In the genomic region with DNA sequence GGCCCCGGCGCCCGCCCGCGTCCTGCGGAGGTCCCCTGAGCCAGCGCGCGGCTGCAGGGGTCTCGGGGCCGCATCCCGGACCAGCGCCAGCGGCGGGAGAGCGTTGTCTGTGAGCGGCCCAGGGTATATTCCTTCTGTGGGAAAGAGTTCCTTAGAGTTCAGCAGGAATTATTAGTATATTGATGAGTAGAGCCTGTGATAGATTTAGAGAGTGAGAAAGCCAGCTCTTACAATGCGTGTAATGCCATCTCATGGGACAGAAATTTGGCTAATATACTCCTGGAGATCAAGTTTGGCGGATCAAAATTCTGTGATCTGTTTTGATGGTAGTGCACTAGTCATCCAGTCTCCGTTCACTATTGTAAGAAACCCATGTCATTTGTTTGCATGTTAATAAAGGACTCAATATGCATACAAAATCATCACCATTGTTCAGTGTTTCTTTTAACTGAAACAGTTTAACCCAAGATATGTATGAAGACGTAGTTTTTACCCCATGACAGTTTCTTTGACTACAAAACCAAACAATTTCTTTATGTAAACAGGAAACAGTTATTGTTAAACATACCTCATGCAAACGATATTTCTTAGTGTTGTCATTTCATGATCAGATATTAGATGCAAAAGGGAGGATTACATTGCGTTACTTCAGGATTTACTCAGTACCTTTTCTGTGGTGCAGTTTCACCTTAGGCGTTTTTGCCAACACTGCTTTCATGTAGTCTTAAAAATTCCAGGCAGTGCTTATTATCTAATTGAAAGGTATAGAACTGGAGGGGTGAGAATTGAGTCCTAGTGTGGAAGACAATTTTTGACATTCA, we compare ENCODE assay signal across 8 cellular contexts. TPM values are rescaled to one million over a fixed set of nuclear protein-coding genes. Genes with fewer than 3 reads are reported as not detected.
DNase-seq lines count a peak whose midpoint lies in the region; ATAC-seq and TF ChIP-seq lines count a peak whose summit lies in the region.

No MANE protein-coding gene starts in this region.

- CTCF ChIA-PET in WTC11 (lab: Charles Lee) = no interaction called here

- POLR2A ChIA-PET in WTC11 (lab: Charles Lee) = no interaction called here

- H3K4me1 ChIP-seq in iPS DF 6.9 (ENCODE audit: control insufficient read depth, insufficient read depth, low read length) = no peaks in the 10 kb centered on the region

- peak overlapping the region; percentile 74 for H3K4me3 Mint-ChIP-seq in WTC11
- H3K4me3 Mint-ChIP-seq in stimulated activated naive CD8-positive, alpha-beta T cell treated with anti-CD3 and anti-CD28 coated beads, Interleukin-15, amount 100 ng/mL, for 72 hours = peak overlapping the region; percentile 73 to 85

- no peaks in the 10 kb centered on the region for H3K36me3 Mint-ChIP-seq in WTC11

- WGBS in iPS DF 6.9 (ENCODE audit: insufficient coverage, insufficient read length) = no CpG with 5 or more reads among the region's 24 CpGs

- H3K27me3 ChIP-seq in iPS DF 6.9 (ENCODE audit: control insufficient read depth, insufficient read depth, low read length) = peaks cover 7% of the 10 kb centered on the region; the same call in 1 of the 2 replicates

- no peak overlapping the region for H3K27ac ChIP-seq in iPS DF 6.9 (ENCODE audit: low read length)

- H3K9me3 Mint-ChIP-seq in WTC11 = no peaks in the 10 kb centered on the region
- H3K9me3 Mint-ChIP-seq in stimulated activated naive CD8-positive, alpha-beta T cell treated with anti-CD3 and anti-CD28 coated beads, Interleukin-15, amount 100 ng/mL, for 72 hours = no peaks in the 10 kb centered on the region

- peaks cover 19% of the 10 kb centered on the region for H3K4me1 Mint-ChIP-seq in WTC11
- peaks cover 11% of the 10 kb centered on the region for H3K4me1 Mint-ChIP-seq in stimulated activated naive CD8-positive, alpha-beta T cell treated with anti-CD3 and anti-CD28 coated beads, Interleukin-15, amount 100 ng/mL, for 72 hours

- H3K27ac Mint-ChIP-seq in WTC11 = no peak overlapping the region
- H3K27ac Mint-ChIP-seq in stimulated activated naive CD8-positive, alpha-beta T cell treated with anti-CD3 and anti-CD28 coated beads, Interleukin-15, amount 100 ng/mL, for 72 hours = no peak overlapping the region

- no peaks in the 10 kb centered on the region; the same call in 1 of the 2 replicates for H3K36me3 ChIP-seq in iPS DF 6.9 (ENCODE audit: control insufficient read depth, insufficient read depth, low read length)

- no peak for TF ChIP-seq CTCF in WTC11 (IDR thresholded peaks at IDR 0.05)

- ATAC-seq in WTC11 (peak; percentile 19), HG03280 (IDR thresholded peaks at IDR 0.05; ENCODE audit: unreplicated experiment) (no peak)
- ATAC-seq in stimulated activated naive CD8-positive, alpha-beta T cell treated with anti-CD3 and anti-CD28 coated beads, Interleukin-15, amount 100 ng/mL, for 72 hours = no peak

- DNase-seq in NCI-H748 treated with DMSO at 0.1 percent for 48 hours (lab: John Stamatoyannopoulos, UW) (peak; percentile 47), NCI-H748 (lab: John Stamatoyannopoulos, UW; ENCODE audit: unreplicated experiment) (no peak), WTC11 (ENCODE audit: low spot score) (no peak), iPS DF 6.9 (ENCODE audit: low read depth, low spot score) (no peak), NCI-H128 (lab: John Stamatoyannopoulos, UW; ENCODE audit: unreplicated experiment) (no peak), ACHN (no peak)
- no peak for DNase-seq in stimulated activated naive CD8-positive, alpha-beta T cell treated with anti-CD3 and anti-CD28 coated beads, Interleukin-15, amount 100 ng/mL, for 72 hours

- H3K27me3 Mint-ChIP-seq in WTC11 (ENCODE audit: low read depth) = peaks cover 48% of the 10 kb centered on the region
- H3K27me3 Mint-ChIP-seq in stimulated activated naive CD8-positive, alpha-beta T cell treated with anti-CD3 and anti-CD28 coated beads, Interleukin-15, amount 100 ng/mL, for 72 hours = peaks cover 59% of the 10 kb centered on the region

- in situ Hi-C loops in ACHN (cut with HindIII; ENCODE audit: low pct_ligation_motif_present, low pct_unique_long_range_greater_than_20kb, low sequenced_read_pairs) = no loop called here

- H3K4me3 ChIP-seq in iPS DF 6.9 (ENCODE audit: low read length) = peak overlapping the region; percentile 86; the same call in 1 of the 2 replicates

- no peaks in the 10 kb centered on the region for H3K9me3 ChIP-seq in iPS DF 6.9 (ENCODE audit: control insufficient read depth, insufficient read depth, low read length)

TF ChIP-seq in WTC11, 78 proteins besides CTCF, POLR2A, EP300 and RAD21:
- TF ChIP-seq ZBTB21 (CRISPR knock-in tag; IDR thresholded peaks at IDR 0.05; ENCODE audit: borderline replicate concordance) (no peak), ZNF138 (CRISPR knock-in tag; conservative IDR thresholded peaks at IDR 0.05) (no peak), IRF2 (CRISPR knock-in tag; IDR thresholded peaks at IDR 0.05; ENCODE audit: borderline replicate concordance, low read depth) (no peak), EMX1 (CRISPR knock-in tag; IDR thresholded peaks at IDR 0.05) (no peak), KAT7 (CRISPR knock-in tag; IDR thresholded peaks at IDR 0.05; ENCODE audit: borderline replicate concordance) (no peak)
- TF ChIP-seq, protein P1, sequence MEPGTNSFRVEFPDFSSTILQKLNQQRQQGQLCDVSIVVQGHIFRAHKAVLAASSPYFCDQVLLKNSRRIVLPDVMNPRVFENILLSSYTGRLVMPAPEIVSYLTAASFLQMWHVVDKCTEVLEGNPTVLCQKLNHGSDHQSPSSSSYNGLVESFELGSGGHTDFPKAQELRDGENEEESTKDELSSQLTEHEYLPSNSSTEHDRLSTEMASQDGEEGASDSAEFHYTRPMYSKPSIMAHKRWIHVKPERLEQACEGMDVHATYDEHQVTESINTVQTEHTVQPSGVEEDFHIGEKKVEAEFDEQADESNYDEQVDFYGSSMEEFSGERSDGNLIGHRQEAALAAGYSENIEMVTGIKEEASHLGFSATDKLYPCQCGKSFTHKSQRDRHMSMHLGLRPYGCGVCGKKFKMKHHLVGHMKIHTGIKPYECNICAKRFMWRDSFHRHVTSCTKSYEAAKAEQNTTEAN (CRISPR knock-in tag; IDR thresholded peaks at IDR 0.05) = no peak
- TF ChIP-seq, protein P2, sequence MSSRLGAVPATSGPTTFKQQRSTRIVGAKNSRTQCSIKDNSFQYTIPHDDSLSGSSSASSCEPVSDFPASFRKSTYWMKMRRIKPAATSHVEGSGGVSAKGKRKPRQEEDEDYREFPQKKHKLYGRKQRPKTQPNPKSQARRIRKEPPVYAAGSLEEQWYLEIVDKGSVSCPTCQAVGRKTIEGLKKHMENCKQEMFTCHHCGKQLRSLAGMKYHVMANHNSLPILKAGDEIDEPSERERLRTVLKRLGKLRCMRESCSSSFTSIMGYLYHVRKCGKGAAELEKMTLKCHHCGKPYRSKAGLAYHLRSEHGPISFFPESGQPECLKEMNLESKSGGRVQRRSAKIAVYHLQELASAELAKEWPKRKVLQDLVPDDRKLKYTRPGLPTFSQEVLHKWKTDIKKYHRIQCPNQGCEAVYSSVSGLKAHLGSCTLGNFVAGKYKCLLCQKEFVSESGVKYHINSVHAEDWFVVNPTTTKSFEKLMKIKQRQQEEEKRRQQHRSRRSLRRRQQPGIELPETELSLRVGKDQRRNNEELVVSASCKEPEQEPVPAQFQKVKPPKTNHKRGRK (CRISPR knock-in tag; IDR thresholded peaks at IDR 0.05; ENCODE audit: borderline replicate concordance) = no peak
- TF ChIP-seq, protein P3, sequence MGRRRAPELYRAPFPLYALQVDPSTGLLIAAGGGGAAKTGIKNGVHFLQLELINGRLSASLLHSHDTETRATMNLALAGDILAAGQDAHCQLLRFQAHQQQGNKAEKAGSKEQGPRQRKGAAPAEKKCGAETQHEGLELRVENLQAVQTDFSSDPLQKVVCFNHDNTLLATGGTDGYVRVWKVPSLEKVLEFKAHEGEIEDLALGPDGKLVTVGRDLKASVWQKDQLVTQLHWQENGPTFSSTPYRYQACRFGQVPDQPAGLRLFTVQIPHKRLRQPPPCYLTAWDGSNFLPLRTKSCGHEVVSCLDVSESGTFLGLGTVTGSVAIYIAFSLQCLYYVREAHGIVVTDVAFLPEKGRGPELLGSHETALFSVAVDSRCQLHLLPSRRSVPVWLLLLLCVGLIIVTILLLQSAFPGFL (CRISPR knock-in tag; IDR thresholded peaks at IDR 0.05; ENCODE audit: borderline replicate concordance) = no peak
- TF ChIP-seq, protein P4, sequence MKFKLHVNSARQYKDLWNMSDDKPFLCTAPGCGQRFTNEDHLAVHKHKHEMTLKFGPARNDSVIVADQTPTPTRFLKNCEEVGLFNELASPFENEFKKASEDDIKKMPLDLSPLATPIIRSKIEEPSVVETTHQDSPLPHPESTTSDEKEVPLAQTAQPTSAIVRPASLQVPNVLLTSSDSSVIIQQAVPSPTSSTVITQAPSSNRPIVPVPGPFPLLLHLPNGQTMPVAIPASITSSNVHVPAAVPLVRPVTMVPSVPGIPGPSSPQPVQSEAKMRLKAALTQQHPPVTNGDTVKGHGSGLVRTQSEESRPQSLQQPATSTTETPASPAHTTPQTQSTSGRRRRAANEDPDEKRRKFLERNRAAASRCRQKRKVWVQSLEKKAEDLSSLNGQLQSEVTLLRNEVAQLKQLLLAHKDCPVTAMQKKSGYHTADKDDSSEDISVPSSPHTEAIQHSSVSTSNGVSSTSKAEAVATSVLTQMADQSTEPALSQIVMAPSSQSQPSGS (CRISPR knock-in tag; IDR thresholded peaks at IDR 0.05; ENCODE audit: borderline replicate concordance, low read depth) = no peak
- TF ChIP-seq, protein P5, sequence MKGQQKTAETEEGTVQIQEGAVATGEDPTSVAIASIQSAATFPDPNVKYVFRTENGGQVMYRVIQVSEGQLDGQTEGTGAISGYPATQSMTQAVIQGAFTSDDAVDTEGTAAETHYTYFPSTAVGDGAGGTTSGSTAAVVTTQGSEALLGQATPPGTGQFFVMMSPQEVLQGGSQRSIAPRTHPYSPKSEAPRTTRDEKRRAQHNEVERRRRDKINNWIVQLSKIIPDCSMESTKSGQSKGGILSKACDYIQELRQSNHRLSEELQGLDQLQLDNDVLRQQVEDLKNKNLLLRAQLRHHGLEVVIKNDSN (CRISPR knock-in tag; IDR thresholded peaks at IDR 0.05) = no peak

RNA-seq across cellular contexts. Expression of a gene that starts 9.9 kb away (rescaled TPM):
- total RNA-seq in WTC11 (2021) = 0.20 to 0.27 TPM (median 0.23 TPM) in 3 replicates
